25 cellular contexts compared by ENCODE assay signal in genomic region chrX:140038842-140039241, GRCh38.
"Had no signal": no experiment of that assay in that cellular context is flagged by ENCODE, and none has a peak within 500 bp of the region (broad histone marks: within the 10 kb centered on the region; RNA-seq: fewer than 3 reads in every experiment).

No MANE protein-coding gene starts in this region.

- H3K36me3 ChIP-seq: stomach, suprapubic skin, thoracic aorta, thyroid gland, tibial artery, tibial nerve, upper lobe of left lung, upper lobe of right lung, uterus, vagina had no signal

- H3K27ac ChIP-seq: stomach, suprapubic skin, testis, thoracic aorta, thyroid gland, tibial artery, tibial nerve, upper lobe of left lung, upper lobe of right lung, uterus, vagina had no signal

- H3K4me1 ChIP-seq: stomach, suprapubic skin, testis, thyroid gland, tibial artery, tibial nerve, upper lobe of left lung, upper lobe of right lung, uterus, vagina had no signal

- H3K4me3 ChIP-seq: stomach, suprapubic skin, testis, thoracic aorta, thyroid gland, tibial artery, tibial nerve, upper lobe of left lung, upper lobe of right lung, uterus, vagina had no signal

- ATAC-seq: stimulated activated effector memory CD8-positive, alpha-beta T cell treated with anti-CD3 and anti-CD28 coated beads, Interleukin-12 subunit alpha, Interleukin-12 subunit beta, amount 100 ng/mL, for 72 hours; stimulated activated memory B cell treated with anti-CD40 and anti-IgM and Interleukin-4, amounts not matched to agents 10 μg/mL and 1 μg/mL and 100 μg/mL, for 72 hours; stimulated activated naive B cell treated with anti-CD40 and anti-IgM and Interleukin-4, amounts not matched to agents 10 μg/mL and 1 μg/mL and 100 μg/mL, for 72 hours; stimulated activated naive CD8-positive, alpha-beta T cell treated with anti-CD3 and anti-CD28 coated beads, Interleukin-15, amount 100 ng/mL, for 72 hours; stimulated activated naive CD8-positive, alpha-beta T cell treated with anti-CD3 and anti-CD28 coated beads, Interleukin-15, Interleukin-2, amounts not matched to agents 100 U/mL and 50 U/mL, for 24 hours; upper lobe of right lung had no signal

- H3K27me3 ChIP-seq: stomach, suprapubic skin, testis, thyroid gland, tibial artery, tibial nerve, upper lobe of left lung, upper lobe of right lung, uterus, vagina had no signal

- DNase-seq: stimulated activated CD4-positive, alpha-beta T cell treated with anti-CD3 and anti-CD28 coated beads, Interleukin-2, amount 100 ng/mL, for 48 hours; stimulated activated CD4-positive, alpha-beta T cell treated with anti-CD3 and anti-CD28 coated beads, Interleukin-4, amount 100 ng/mL, for 1 hour; stimulated activated CD4-positive, alpha-beta T cell treated with anti-CD3 and anti-CD28 coated beads, Interleukin-4, amount 100 ng/mL, for 24 hours; stimulated activated CD4-positive, alpha-beta T cell treated with anti-CD3 and anti-CD28 coated beads, Interleukin-4, amount 100 ng/mL, for 4 hours; stimulated activated CD8-positive, alpha-beta memory T cell treated with anti-CD3 and anti-CD28 coated beads, Interleukin-4, amount 100 ng/mL, for 48 hours; stimulated activated naive B cell treated with anti-CD40 and anti-IgM and Interleukin-4, amounts not matched to agents 10 μg/mL and 1 μg/mL and 100 μg/mL, for 72 hours; stimulated activated naive CD4-positive, alpha-beta T cell; stimulated activated naive CD4-positive, alpha-beta T cell treated with Interleukin-2 at 50 U/mL for 16 hours; stimulated activated naive CD8-positive, alpha-beta T cell treated with anti-CD3 and anti-CD28 coated beads, Interleukin-15, amount 100 ng/mL, for 72 hours; stimulated activated naive CD8-positive, alpha-beta T cell treated with anti-CD3 and anti-CD28 coated beads, Interleukin-15, Interleukin-2, amounts not matched to agents 100 U/mL and 50 U/mL, for 24 hours; stomach; substantia nigra; testis; thyroid gland; tibial artery; trophoblast cell; upper lobe of left lung; upper lobe of right lung; uterus had no signal

- H3K9me3 ChIP-seq: suprapubic skin, testis, thoracic aorta, thyroid gland, upper lobe of left lung, upper lobe of right lung, uterus, vagina had no signal
